In genomic region chr4:143188325-143189088, GRCh38 we compare ENCODE assay signal across 9 cellular contexts. TPM values are rescaled to one million over a fixed set of nuclear protein-coding genes. Genes with fewer than 3 reads are reported as not detected.
A peak's percentile ranks its signal among the peaks of the same experiment; 100 is the strongest.
DNase-seq lines count a peak whose midpoint lies in the region; ATAC-seq and TF ChIP-seq lines count a peak whose summit lies in the region.
"Had no signal": no experiment of that assay in that cellular context is flagged by ENCODE, and none has a peak within 500 bp of the region (broad histone marks: within the 10 kb centered on the region; RNA-seq: fewer than 3 reads in every experiment).

No MANE protein-coding gene starts in this region.

- H3K14ac ChIP-seq in neuronal stem cell (ENCODE audit: low read length) = no peak overlapping the region

- POLR2A ChIA-PET in OCI-LY7 (lab: Charles Lee) = interaction anchor here (0.5 to 2.3 kb wide), 7 partner anchors 11 to 1185 kb away, joined by 3 to 12 read pairs (median 3); no protein-coding TSS in a partner anchor

- no peak overlapping the region for H3K18ac ChIP-seq in neuronal stem cell (ENCODE audit: low read length)

- H3K9ac ChIP-seq in endocrine pancreas (ENCODE audit: control insufficient read depth, insufficient read depth, low read length) (no peak overlapping the region), neuronal stem cell (ENCODE audit: low read depth, low read length, poor library complexity) (no peak overlapping the region)

- H3K23ac ChIP-seq in neuronal stem cell (ENCODE audit: low read depth, low read length, poor library complexity) = no peak overlapping the region

- WGBS in neuronal stem cell (ENCODE audit: extremely low coverage in 2 of 2, insufficient read length in 2 of 2, insufficient replicate concordance in 1 of 2), 2 donors = no CpG with 5 or more reads among the region's 2 CpGs

- H3K36me3 Mint-ChIP-seq in progenitor cell of endocrine pancreas (ENCODE audit: insufficient read depth) = peaks cover 7% of the 10 kb centered on the region

- H3K4me2 ChIP-seq in OCI-LY7 (ENCODE audit: low read length) (peak overlapping the region; percentile 85), neuronal stem cell (ENCODE audit: insufficient read depth, low read length, poor library complexity, severe bottlenecking) (no peak overlapping the region)

- ATAC-seq in HG03039 (IDR thresholded peaks at IDR 0.05; ENCODE audit: unreplicated experiment) = no peak

- H4K91ac ChIP-seq in neuronal stem cell (ENCODE audit: low read depth, low read length, poor library complexity) = no peak overlapping the region

- H3K79me1 ChIP-seq in neuronal stem cell (ENCODE audit: low read depth, low read length) = peaks cover 5% of the 10 kb centered on the region

- H3K36me3 ChIP-seq in OCI-LY7 (ENCODE audit: insufficient read depth, low read length) = peaks cover 66% of the 10 kb centered on the region
- no peaks in the 10 kb centered on the region for H3K36me3 ChIP-seq in endocrine pancreas (ENCODE audit: control insufficient read depth, insufficient read depth, low read length)
- H3K36me3 ChIP-seq in neuronal stem cell (replicated peaks in 1 of 2; ENCODE audit: control insufficient read depth in 2 of 2, insufficient read depth in 2 of 2, low read length in 2 of 2) = peaks cover 0 to 58% of the 10 kb centered on the region in 2 donors

- BruUV-seq in OCI-LY7 (replicated peaks; lab: Mats Ljungman, UMichigan) = no TSS peak

- peak overlapping the region; percentile 38 for H3K27ac ChIP-seq in OCI-LY7 (ENCODE audit: low read depth, low read length, poor library complexity, severe bottlenecking)
- no peak overlapping the region for H3K27ac ChIP-seq in neuronal stem cell (replicated peaks; ENCODE audit: low read length)

- intact Hi-C loops in OCI-LY7 (cut with micrococcal nuclease; ENCODE audit: unreplicated experiment) = loop anchor here (5.0 kb wide), 3 partner anchors 169 to 294 kb away; no protein-coding TSS in a partner anchor

- peak overlapping the region; percentile 34 for H3K4me3 Mint-ChIP-seq in progenitor cell of endocrine pancreas (ENCODE audit: low read depth)

- no peak overlapping the region for H3K27ac Mint-ChIP-seq in progenitor cell of endocrine pancreas

- H2BK5ac ChIP-seq in neuronal stem cell (ENCODE audit: low read length) = no peak overlapping the region

- no peak overlapping the region for H2AFZ ChIP-seq in OCI-LY7 (ENCODE audit: low read length)
- no peak overlapping the region for H2AFZ ChIP-seq in neuronal stem cell (ENCODE audit: low read length)

- no peak for TF ChIP-seq CTCF in OCI-LY7 (conservative IDR thresholded peaks at IDR 0.05; ENCODE audit: low read length)
- no peak for TF ChIP-seq CTCF in progenitor cell of endocrine pancreas (IDR thresholded peaks at IDR 0.05; ENCODE audit: unreplicated experiment)

- no peaks in the 10 kb centered on the region for H3K9me3 Mint-ChIP-seq in progenitor cell of endocrine pancreas (ENCODE audit: low read depth)

- H3K4me1 ChIP-seq in OCI-LY7 (ENCODE audit: insufficient read depth, low read length, poor library complexity, severe bottlenecking) (peaks cover 33% of the 10 kb centered on the region), endocrine pancreas (ENCODE audit: control insufficient read depth, insufficient read depth, low read length) (peaks cover 40% of the 10 kb centered on the region), neuronal stem cell (ENCODE audit: control insufficient read depth in 2 of 2, insufficient read depth in 1 of 2, low read depth in 1 of 2, low read length in 2 of 2) (peaks cover 4 to 14% of the 10 kb centered on the region in 2 donors)

- peaks cover 42% of the 10 kb centered on the region for H4K20me1 ChIP-seq in OCI-LY7 (ENCODE audit: insufficient read depth, low read length)

- H3K27me3 ChIP-seq in endocrine pancreas (ENCODE audit: control insufficient read depth, insufficient read depth, low read length) (no peaks in the 10 kb centered on the region), neuronal stem cell (ENCODE audit: control insufficient read depth in 3 of 3, insufficient read depth in 3 of 3, low read depth in 1 of 3, low read length in 3 of 3) (no peaks in the 10 kb centered on the region)

- H3K4me3 ChIP-seq in OCI-LY7 (ENCODE audit: low read depth, low read length, poor library complexity, severe bottlenecking) = peak overlapping the region; percentile 94
- H3K4me3 ChIP-seq in endocrine pancreas (ENCODE audit: control insufficient read depth, insufficient read depth, low read length) = peak overlapping the region; percentile 99
- no peak overlapping the region for H3K4me3 ChIP-seq in neuronal stem cell (ENCODE audit: low read length in 2 of 2)

- CTCF ChIA-PET in OCI-LY7 (lab: Charles Lee; ENCODE audit: unreplicated experiment) = no interaction called here

- H3K4me1 Mint-ChIP-seq in progenitor cell of endocrine pancreas (ENCODE audit: low read depth) = peaks cover 39% of the 10 kb centered on the region

- no peaks in the 10 kb centered on the region for H3K27me3 Mint-ChIP-seq in progenitor cell of endocrine pancreas

- H2BK120ac ChIP-seq in neuronal stem cell (ENCODE audit: low read depth, low read length) = no peak overlapping the region

- no peaks in the 10 kb centered on the region for H3K9me2 ChIP-seq in OCI-LY7 (ENCODE audit: insufficient read depth, low read length)

- no peak overlapping the region for H2BK12ac ChIP-seq in neuronal stem cell (ENCODE audit: low read length)

- H3K4ac ChIP-seq in neuronal stem cell (ENCODE audit: low read length) = no peak overlapping the region

- H3K79me2 ChIP-seq in OCI-LY7 (ENCODE audit: insufficient read depth, low read depth, low read length) = peaks cover 93% of the 10 kb centered on the region

- no peak overlapping the region for H2AK5ac ChIP-seq in neuronal stem cell (ENCODE audit: low read depth, low read length)

- no peaks in the 10 kb centered on the region for H3K9me3 ChIP-seq in OCI-LY7 (ENCODE audit: low read length)
- no peaks in the 10 kb centered on the region for H3K9me3 ChIP-seq in endocrine pancreas (ENCODE audit: control insufficient read depth, low read length)
- H3K9me3 ChIP-seq in neuronal stem cell (replicated peaks in 1 of 2; ENCODE audit: control insufficient read depth in 2 of 2, insufficient read depth in 1 of 2, low read depth in 1 of 2, low read length in 2 of 2) = no peaks in the 10 kb centered on the region

- no peak overlapping the region for H2BK15ac ChIP-seq in neuronal stem cell (ENCODE audit: low read length)

- DNase-seq in GM03348 (ENCODE audit: low spot score) = peak; percentile 5
- DNase-seq in OCI-LY7 (ENCODE audit: low spot score) = no peak
- no peak for DNase-seq in progenitor cell of endocrine pancreas (ENCODE audit: low spot score, unreplicated experiment)
- DNase-seq in neuronal stem cell (ENCODE audit: low spot score) = no peak
- no peak for DNase-seq in activated gamma-delta T cell (lab: John Stamatoyannopoulos, UW)
- DNase-seq in activated CD4-positive, alpha-beta T cell treated with anti-CD3 and anti-CD28 coated beads, Interleukin-2, amount 50 U/mL, for 4 hours = no peak
- DNase-seq: T1000 had no signal

- H4K8ac ChIP-seq in neuronal stem cell (ENCODE audit: low read depth, low read length) = no peak overlapping the region

RNA-seq across cellular contexts. Expression of gene USP38, which starts 3.8 kb away (rescaled TPM):
- 21.8 and 23.6 TPM in 2 replicates for total RNA-seq in OCI-LY7 (2014; rRNA removed; shearing (Covaris generic))
- 25.7 and 26.8 TPM in 2 replicates for total RNA-seq in OCI-LY7 (2022)
- 20.8 and 23.3 TPM in 2 replicates for total RNA-seq in progenitor cell of endocrine pancreas
- polyA plus RNA-seq in neuronal stem cell (2013, experiment 1 of 2) = 4.1 TPM
- 4.4 TPM for polyA plus RNA-seq in neuronal stem cell (2013, experiment 2 of 2)

Comparison
In these comparisons a context has a peak if more than half of its experiments do, and no peak if none do; other contexts are left out.
1. H3K4me3 ChIP-seq: peak in OCI-LY7 (single experiment) and endocrine pancreas (single experiment); none in neuronal stem cell (0 of 2).